ENCODE assay signal across 11 cellular contexts in genomic region chr4:2497931-2498330, GRCh38. TPM values are rescaled to one million over a fixed set of nuclear protein-coding genes. Genes with fewer than 3 reads are reported as not detected.
DNase-seq lines count a peak whose midpoint lies in the region; ATAC-seq and TF ChIP-seq lines count a peak whose summit lies in the region.
"Had no signal": no experiment of that assay in that cellular context is flagged by ENCODE, and none has a peak within 500 bp of the region (broad histone marks: within the 10 kb centered on the region; RNA-seq: fewer than 3 reads in every experiment).

No MANE protein-coding gene starts in this region.

- peak overlapping the region; percentile 37 for H3K27ac Mint-ChIP-seq in activated T-cell treated with anti-CD3 and anti-CD28 coated beads, Interleukin-2, amount 50 U/mL, for 24 hours
- H3K27ac Mint-ChIP-seq in IgD-negative memory B cell: peak overlapping the region; percentile 73 to 97 (median 85)
- H3K27ac Mint-ChIP-seq in activated T-helper 1 cell treated with anti-CD3 and anti-CD28 coated beads, Interleukin-12 subunit alpha, Interleukin-12 subunit beta, Interleukin-2, Interleukin-4 antibody, amounts not matched to agents 30 ng/mL and 10 ng/mL and 1 ng/mL, durations not matched to agents 14 hours and 24 hours and 36 hours: no peak overlapping the region

- H3K4me1 ChIP-seq in spleen: peaks cover 0 to 51% (median 25%) of the 10 kb centered on the region in 6 donors
- H3K4me1 ChIP-seq: parathyroid adenoma had no signal

- H3K27ac ChIP-seq in spleen: peak overlapping the region in 6 of 8 donors; percentile 4 to 74 (median 64)
- H3K27ac ChIP-seq: parathyroid adenoma had no signal

- ATAC-seq in HG02623 (IDR thresholded peaks at IDR 0.05; ENCODE audit: unreplicated experiment) (peak; percentile 81), HG02970 (IDR thresholded peaks at IDR 0.05; ENCODE audit: low FRiP score, unreplicated experiment) (no peak)

- no peaks in the 10 kb centered on the region for H3K27me3 ChIP-seq in spleen (replicated peaks in 1 of 7)

- H3K9me3 Mint-ChIP-seq in activated T-cell treated with anti-CD3 and anti-CD28 coated beads, Interleukin-2, amount 50 U/mL, for 24 hours: no peaks in the 10 kb centered on the region
- H3K9me3 Mint-ChIP-seq in IgD-negative memory B cell: no peaks in the 10 kb centered on the region
- H3K9me3 Mint-ChIP-seq in activated T-helper 1 cell treated with anti-CD3 and anti-CD28 coated beads, Interleukin-12 subunit alpha, Interleukin-12 subunit beta, Interleukin-2, Interleukin-4 antibody, amounts not matched to agents 30 ng/mL and 10 ng/mL and 1 ng/mL, durations not matched to agents 14 hours and 24 hours and 36 hours: no peaks in the 10 kb centered on the region

- DNase-seq in activated T-cell treated with anti-CD3 and anti-CD28 coated beads, Interleukin-2, amount 50 U/mL, for 24 hours: no peak
- no peak for DNase-seq in activated T-cell treated with anti-CD3 and anti-CD28 coated beads, Interleukin-2, amount 50 U/mL, for 48 hours
- no peak for DNase-seq in spleen
- no peak for DNase-seq in activated T-helper 1 cell treated with anti-CD3 and anti-CD28 coated beads, Interleukin-12 subunit alpha, Interleukin-12 subunit beta, Interleukin-2, Interleukin-4 antibody, amounts not matched to agents 30 ng/mL and 10 ng/mL and 1 ng/mL, durations not matched to agents 14 hours and 24 hours and 36 hours (ENCODE audit: low spot score)
- DNase-seq in NK-92 (lab: John Stamatoyannopoulos, UW; ENCODE audit: unreplicated experiment): no peak
- DNase-seq: 8988T, NCI-H1092 had no signal

- peaks cover under 1 to 100% (median 76%) of the 10 kb centered on the region in 6 donors for H3K36me3 ChIP-seq in spleen

- TF ChIP-seq POLR2A in spleen (IDR thresholded peaks at IDR 0.05): no peak

- intact Hi-C loops in spleen (cut with DNase I; ENCODE audit: low total_unique reads): no loop called here
- intact Hi-C loops in activated T-helper 1 cell treated with anti-CD3 and anti-CD28 coated beads, Interleukin-12 subunit alpha, Interleukin-12 subunit beta, Interleukin-2, Interleukin-4 antibody, amounts not matched to agents 30 ng/mL and 10 ng/mL and 1 ng/mL, durations not matched to agents 14 hours and 24 hours and 36 hours (cut with micrococcal nuclease): no loop called here

- H3K4me1 Mint-ChIP-seq in activated T-cell treated with anti-CD3 and anti-CD28 coated beads, Interleukin-2, amount 50 U/mL, for 24 hours (ENCODE audit: low read depth): peaks cover 16% of the 10 kb centered on the region
- H3K4me1 Mint-ChIP-seq in IgD-negative memory B cell: peaks cover 22 to 30% (median 28%) of the 10 kb centered on the region in 3 donors
- H3K4me1 Mint-ChIP-seq in activated T-helper 1 cell treated with anti-CD3 and anti-CD28 coated beads, Interleukin-12 subunit alpha, Interleukin-12 subunit beta, Interleukin-2, Interleukin-4 antibody, amounts not matched to agents 30 ng/mL and 10 ng/mL and 1 ng/mL, durations not matched to agents 14 hours and 24 hours and 36 hours (ENCODE audit: low read depth): peaks cover 22% of the 10 kb centered on the region

- no peaks in the 10 kb centered on the region for H3K9me3 ChIP-seq in spleen

- TF ChIP-seq CTCF in spleen (IDR thresholded peaks at IDR 0.05 in 8 of 11, conservative IDR thresholded peaks at IDR 0.05 in 3 of 11): peak in 1 of 11 experiments; percentile 15

- H3K4me3 ChIP-seq in spleen: no peak overlapping the region

- WGBS in spleen, 5 donors: 57 to 84% (median 80%) methylated on average over 9 of the region's 9 CpGs

- peaks cover 95% of the 10 kb centered on the region for H3K36me3 Mint-ChIP-seq in activated T-cell treated with anti-CD3 and anti-CD28 coated beads, Interleukin-2, amount 50 U/mL, for 24 hours (ENCODE audit: low read depth)
- peaks cover 2% of the 10 kb centered on the region for H3K36me3 Mint-ChIP-seq in IgD-negative memory B cell
- peaks cover 33% of the 10 kb centered on the region for H3K36me3 Mint-ChIP-seq in activated T-helper 1 cell treated with anti-CD3 and anti-CD28 coated beads, Interleukin-12 subunit alpha, Interleukin-12 subunit beta, Interleukin-2, Interleukin-4 antibody, amounts not matched to agents 30 ng/mL and 10 ng/mL and 1 ng/mL, durations not matched to agents 14 hours and 24 hours and 36 hours (ENCODE audit: low read depth)

- no peaks in the 10 kb centered on the region for H3K27me3 Mint-ChIP-seq in activated T-cell treated with anti-CD3 and anti-CD28 coated beads, Interleukin-2, amount 50 U/mL, for 24 hours
- no peaks in the 10 kb centered on the region for H3K27me3 Mint-ChIP-seq in IgD-negative memory B cell
- no peaks in the 10 kb centered on the region for H3K27me3 Mint-ChIP-seq in activated T-helper 1 cell treated with anti-CD3 and anti-CD28 coated beads, Interleukin-12 subunit alpha, Interleukin-12 subunit beta, Interleukin-2, Interleukin-4 antibody, amounts not matched to agents 30 ng/mL and 10 ng/mL and 1 ng/mL, durations not matched to agents 14 hours and 24 hours and 36 hours (ENCODE audit: insufficient read depth)

- no peak overlapping the region for H3K4me3 Mint-ChIP-seq in activated T-cell treated with anti-CD3 and anti-CD28 coated beads, Interleukin-2, amount 50 U/mL, for 24 hours
- peak overlapping the region; percentile 21 to 90 (median 73) for H3K4me3 Mint-ChIP-seq in IgD-negative memory B cell
- no peak overlapping the region for H3K4me3 Mint-ChIP-seq in activated T-helper 1 cell treated with anti-CD3 and anti-CD28 coated beads, Interleukin-12 subunit alpha, Interleukin-12 subunit beta, Interleukin-2, Interleukin-4 antibody, amounts not matched to agents 30 ng/mL and 10 ng/mL and 1 ng/mL, durations not matched to agents 14 hours and 24 hours and 36 hours

RNA-seq across cellular contexts. Expression of gene RNF4, which starts 29.0 kb away (rescaled TPM):
- polyA plus RNA-seq in IgD-negative memory B cell: 94.0 TPM
- 10 to 100 TPM; 57.4 to 82.5 (median 66.4) TPM for total RNA-seq in spleen
- polyA plus RNA-seq in spleen: 10 to 100 TPM; 22.0 to 35.4 (median 24.0) TPM
- total RNA-seq in activated T-helper 1 cell treated with anti-CD3 and anti-CD28 coated beads, Interleukin-12 subunit alpha, Interleukin-12 subunit beta, Interleukin-2, Interleukin-4 antibody, amounts not matched to agents 30 ng/mL and 10 ng/mL and 1 ng/mL, durations not matched to agents 14 hours and 24 hours and 36 hours: 93.7 and 112 TPM in 2 replicates

RNA-seq across cellular contexts. Expression of gene FAM193A, which starts 38.5 kb away (rescaled TPM):
- polyA plus RNA-seq in IgD-negative memory B cell (6.3 TPM), spleen (10 to 100 TPM in 1 of 3 donors, 1 to 10 TPM in 2; 6.2 to 11.6 (median 7.0) TPM)
- 10 to 100 TPM; 31.1 to 37.7 (median 32.0) TPM for total RNA-seq in spleen
- 30.4 and 32.2 TPM in 2 replicates for total RNA-seq in activated T-helper 1 cell treated with anti-CD3 and anti-CD28 coated beads, Interleukin-12 subunit alpha, Interleukin-12 subunit beta, Interleukin-2, Interleukin-4 antibody, amounts not matched to agents 30 ng/mL and 10 ng/mL and 1 ng/mL, durations not matched to agents 14 hours and 24 hours and 36 hours

Comparison
In these comparisons a context has a peak if more than half of its experiments do, and no peak if none do; other contexts are left out.
1. H3K4me3 Mint-ChIP-seq: peak in IgD-negative memory B cell (4 of 4); none in activated T-cell treated with anti-CD3 and anti-CD28 coated beads, Interleukin-2, amount 50 U/mL, for 24 hours (single experiment) and activated T-helper 1 cell treated with anti-CD3 and anti-CD28 coated beads, Interleukin-12 subunit alpha, Interleukin-12 subunit beta, Interleukin-2, Interleukin-4 antibody, amounts not matched to agents 30 ng/mL and 10 ng/mL and 1 ng/mL, durations not matched to agents 14 hours and 24 hours and 36 hours (single experiment).